8 cellular contexts compared by ENCODE assay signal in genomic region chr14:93648440-93649168, GRCh38.
A peak's percentile ranks its signal among the peaks of the same experiment; 100 is the strongest.
DNase-seq lines count a peak whose midpoint lies in the region; ATAC-seq, FAIRE-seq and TF ChIP-seq lines count a peak whose summit lies in the region.

No MANE protein-coding gene starts in this region.

- H3F3A ChIP-seq in GM23338 (replicated peaks; ENCODE audit: low read depth): no peaks in the 10 kb centered on the region

- H3K36me3 Mint-ChIP-seq in Calu3 (ENCODE audit: insufficient read depth, unreplicated experiment) (no peaks in the 10 kb centered on the region), GM23338 (ENCODE audit: low read depth) (no peaks in the 10 kb centered on the region), HFFc6 (ENCODE audit: low read depth) (no peaks in the 10 kb centered on the region)
- H3K36me3 Mint-ChIP-seq in natural killer cell treated with Interleukin-12 subunit alpha and Interleukin-12 subunit beta and Interleukin-15 and Interleukin-18, amount 100 ng/mL, for 72 hours: no peaks in the 10 kb centered on the region

- DNase-seq in Calu3 (peak; percentile 29), GM23338 (ENCODE audit: low spot score) (peak; percentile 77), RWPE1 (ENCODE audit: low spot score) (peak; percentile 34), globus pallidus (ENCODE audit: low spot score) (peak; percentile 7), HFFc6 (no peak), H54 (ENCODE audit: insufficient read length, low spot score) (no peak), NCI-H774 (lab: John Stamatoyannopoulos, UW) (no peak)
- no peak for DNase-seq in natural killer cell treated with Interleukin-12 subunit alpha and Interleukin-12 subunit beta and Interleukin-15 and Interleukin-18, amount 100 ng/mL, for 72 hours (ENCODE audit: low spot score)

- H3K27me3 Mint-ChIP-seq in Calu3 (ENCODE audit: unreplicated experiment): peaks cover 53% of the 10 kb centered on the region
- H3K27me3 Mint-ChIP-seq in GM23338 (ENCODE audit: insufficient read depth, low read depth, poor library complexity): peaks cover under 1% of the 10 kb centered on the region
- no peaks in the 10 kb centered on the region for H3K27me3 Mint-ChIP-seq in HFFc6 (ENCODE audit: insufficient read depth)
- peaks cover 22 to 43% of the 10 kb centered on the region in 2 donors for H3K27me3 Mint-ChIP-seq in natural killer cell treated with Interleukin-12 subunit alpha and Interleukin-12 subunit beta and Interleukin-15 and Interleukin-18, amount 100 ng/mL, for 72 hours

- no peak for FAIRE-seq in H54 (lab: Jason Lieb, UNC)

- BruUV-seq in Calu3 (replicated peaks; lab: Mats Ljungman, UMichigan): no TSS peak

- no peak overlapping the region for H3K27ac ChIP-seq in GM23338 (ENCODE audit: low read depth)
- H3K27ac ChIP-seq in RWPE1: no peak overlapping the region

- H3K4me3 ChIP-seq in GM23338: no peak overlapping the region

- TF ChIP-seq POLR2A in H54 (IDR thresholded peaks at IDR 0.05; ENCODE audit: low read depth, low read length): no peak

- ATAC-seq in GM23338: peak; percentile 98
- ATAC-seq in natural killer cell treated with Interleukin-12 subunit alpha and Interleukin-12 subunit beta and Interleukin-15 and Interleukin-18, amount 100 ng/mL, for 72 hours: no peak

- TF ChIP-seq CTCF in Calu3 (IDR thresholded peaks at IDR 0.05; ENCODE audit: unreplicated experiment) (no peak), GM23338 (conservative IDR thresholded peaks at IDR 0.05; ENCODE audit: low read depth in 2 of 2) (peak; percentile 60 to 86), RWPE1 (conservative IDR thresholded peaks at IDR 0.05; ENCODE audit: low read depth) (peak; percentile 37), HFFc6 (IDR thresholded peaks at IDR 0.05) (no peak)

- no peaks in the 10 kb centered on the region for H4K20me1 ChIP-seq in GM23338 (replicated peaks; ENCODE audit: insufficient read depth)

- CTCF ChIA-PET in Calu3 (lab: Charles Lee): interaction anchor here (1.0 to 1.5 kb wide), 2 partner anchors 255 to 258 kb away, joined by 3 to 6 read pairs; no protein-coding TSS in a partner anchor
- CTCF ChIA-PET in RWPE1 (lab: Yijun Ruan, JAX): interaction anchor here (0.5 to 0.6 kb wide), 3 partner anchors 171 to 237 kb away, joined by 3 to 4 read pairs (median 4); no protein-coding TSS in a partner anchor

- H3K9me3 Mint-ChIP-seq in Calu3 (ENCODE audit: low read depth, unreplicated experiment): no peaks in the 10 kb centered on the region
- H3K9me3 Mint-ChIP-seq in GM23338: no peaks in the 10 kb centered on the region
- peaks cover 27% of the 10 kb centered on the region for H3K9me3 Mint-ChIP-seq in HFFc6
- H3K9me3 Mint-ChIP-seq in natural killer cell treated with Interleukin-12 subunit alpha and Interleukin-12 subunit beta and Interleukin-15 and Interleukin-18, amount 100 ng/mL, for 72 hours: no peaks in the 10 kb centered on the region

- no peaks in the 10 kb centered on the region for H3K36me3 ChIP-seq in GM23338 (ENCODE audit: insufficient read depth)

- POLR2A ChIA-PET in RWPE1 (lab: Yijun Ruan, JAX; ENCODE audit: low non-redundant PET): no interaction called here

- no peak overlapping the region for H2AFZ ChIP-seq in GM23338

- H3K4me2 ChIP-seq in GM23338: no peak overlapping the region

- H3K27ac Mint-ChIP-seq in Calu3 (ENCODE audit: unreplicated experiment) (no peak overlapping the region), GM23338 (no peak overlapping the region), HFFc6 (no peak overlapping the region)
- no peak overlapping the region for H3K27ac Mint-ChIP-seq in natural killer cell treated with Interleukin-12 subunit alpha and Interleukin-12 subunit beta and Interleukin-15 and Interleukin-18, amount 100 ng/mL, for 72 hours

- no peaks in the 10 kb centered on the region for H3K27me3 ChIP-seq in GM23338 (ENCODE audit: insufficient read depth)

- H3K4me1 Mint-ChIP-seq in Calu3 (ENCODE audit: low read depth, unreplicated experiment): no peaks in the 10 kb centered on the region
- no peaks in the 10 kb centered on the region for H3K4me1 Mint-ChIP-seq in GM23338
- H3K4me1 Mint-ChIP-seq in HFFc6 (ENCODE audit: low read depth): no peaks in the 10 kb centered on the region
- H3K4me1 Mint-ChIP-seq in natural killer cell treated with Interleukin-12 subunit alpha and Interleukin-12 subunit beta and Interleukin-15 and Interleukin-18, amount 100 ng/mL, for 72 hours (ENCODE audit: low read depth in 2 of 2): no peaks in the 10 kb centered on the region

- intact Hi-C loops in Calu3 (cut with micrococcal nuclease; ENCODE audit: unreplicated experiment): no loop called here

- no peaks in the 10 kb centered on the region for H3K4me1 ChIP-seq in GM23338 (ENCODE audit: insufficient read depth)

- no peaks in the 10 kb centered on the region for H3K9me2 ChIP-seq in GM23338 (ENCODE audit: insufficient read depth)

- no peak overlapping the region for H3K4me3 Mint-ChIP-seq in Calu3 (ENCODE audit: low read depth, unreplicated experiment)
- no peak overlapping the region for H3K4me3 Mint-ChIP-seq in GM23338
- H3K4me3 Mint-ChIP-seq in HFFc6: no peak overlapping the region
- no peak overlapping the region for H3K4me3 Mint-ChIP-seq in natural killer cell treated with Interleukin-12 subunit alpha and Interleukin-12 subunit beta and Interleukin-15 and Interleukin-18, amount 100 ng/mL, for 72 hours

- H3K79me2 ChIP-seq in GM23338 (replicated peaks; ENCODE audit: insufficient read depth): no peaks in the 10 kb centered on the region

TF ChIP-seq in GM23338, 12 proteins besides CTCF, POLR2A, EP300 and RAD21 (continues in another document):
- TF ChIP-seq CREB1 (CRISPR knock-in tag; IDR thresholded peaks at IDR 0.05; ENCODE audit: low read depth) (no peak), STAT1 (IDR thresholded peaks at IDR 0.05; ENCODE audit: unreplicated experiment) (no peak), EZH2phosphoT487 (IDR thresholded peaks at IDR 0.05; ENCODE audit: unreplicated experiment) (no peak), EZH2 (IDR thresholded peaks at IDR 0.05; ENCODE audit: low read depth, unreplicated experiment) (no peak), ZNF114 (CRISPR knock-in tag; IDR thresholded peaks at IDR 0.05) (no peak), JUNB (IDR thresholded peaks at IDR 0.05; ENCODE audit: unreplicated experiment) (no peak), NANOG (IDR thresholded peaks at IDR 0.05; ENCODE audit: borderline replicate concordance) (no peak), ZNF331 (CRISPR knock-in tag; IDR thresholded peaks at IDR 0.05; ENCODE audit: low read depth) (no peak)
- TF ChIP-seq, protein P1, sequence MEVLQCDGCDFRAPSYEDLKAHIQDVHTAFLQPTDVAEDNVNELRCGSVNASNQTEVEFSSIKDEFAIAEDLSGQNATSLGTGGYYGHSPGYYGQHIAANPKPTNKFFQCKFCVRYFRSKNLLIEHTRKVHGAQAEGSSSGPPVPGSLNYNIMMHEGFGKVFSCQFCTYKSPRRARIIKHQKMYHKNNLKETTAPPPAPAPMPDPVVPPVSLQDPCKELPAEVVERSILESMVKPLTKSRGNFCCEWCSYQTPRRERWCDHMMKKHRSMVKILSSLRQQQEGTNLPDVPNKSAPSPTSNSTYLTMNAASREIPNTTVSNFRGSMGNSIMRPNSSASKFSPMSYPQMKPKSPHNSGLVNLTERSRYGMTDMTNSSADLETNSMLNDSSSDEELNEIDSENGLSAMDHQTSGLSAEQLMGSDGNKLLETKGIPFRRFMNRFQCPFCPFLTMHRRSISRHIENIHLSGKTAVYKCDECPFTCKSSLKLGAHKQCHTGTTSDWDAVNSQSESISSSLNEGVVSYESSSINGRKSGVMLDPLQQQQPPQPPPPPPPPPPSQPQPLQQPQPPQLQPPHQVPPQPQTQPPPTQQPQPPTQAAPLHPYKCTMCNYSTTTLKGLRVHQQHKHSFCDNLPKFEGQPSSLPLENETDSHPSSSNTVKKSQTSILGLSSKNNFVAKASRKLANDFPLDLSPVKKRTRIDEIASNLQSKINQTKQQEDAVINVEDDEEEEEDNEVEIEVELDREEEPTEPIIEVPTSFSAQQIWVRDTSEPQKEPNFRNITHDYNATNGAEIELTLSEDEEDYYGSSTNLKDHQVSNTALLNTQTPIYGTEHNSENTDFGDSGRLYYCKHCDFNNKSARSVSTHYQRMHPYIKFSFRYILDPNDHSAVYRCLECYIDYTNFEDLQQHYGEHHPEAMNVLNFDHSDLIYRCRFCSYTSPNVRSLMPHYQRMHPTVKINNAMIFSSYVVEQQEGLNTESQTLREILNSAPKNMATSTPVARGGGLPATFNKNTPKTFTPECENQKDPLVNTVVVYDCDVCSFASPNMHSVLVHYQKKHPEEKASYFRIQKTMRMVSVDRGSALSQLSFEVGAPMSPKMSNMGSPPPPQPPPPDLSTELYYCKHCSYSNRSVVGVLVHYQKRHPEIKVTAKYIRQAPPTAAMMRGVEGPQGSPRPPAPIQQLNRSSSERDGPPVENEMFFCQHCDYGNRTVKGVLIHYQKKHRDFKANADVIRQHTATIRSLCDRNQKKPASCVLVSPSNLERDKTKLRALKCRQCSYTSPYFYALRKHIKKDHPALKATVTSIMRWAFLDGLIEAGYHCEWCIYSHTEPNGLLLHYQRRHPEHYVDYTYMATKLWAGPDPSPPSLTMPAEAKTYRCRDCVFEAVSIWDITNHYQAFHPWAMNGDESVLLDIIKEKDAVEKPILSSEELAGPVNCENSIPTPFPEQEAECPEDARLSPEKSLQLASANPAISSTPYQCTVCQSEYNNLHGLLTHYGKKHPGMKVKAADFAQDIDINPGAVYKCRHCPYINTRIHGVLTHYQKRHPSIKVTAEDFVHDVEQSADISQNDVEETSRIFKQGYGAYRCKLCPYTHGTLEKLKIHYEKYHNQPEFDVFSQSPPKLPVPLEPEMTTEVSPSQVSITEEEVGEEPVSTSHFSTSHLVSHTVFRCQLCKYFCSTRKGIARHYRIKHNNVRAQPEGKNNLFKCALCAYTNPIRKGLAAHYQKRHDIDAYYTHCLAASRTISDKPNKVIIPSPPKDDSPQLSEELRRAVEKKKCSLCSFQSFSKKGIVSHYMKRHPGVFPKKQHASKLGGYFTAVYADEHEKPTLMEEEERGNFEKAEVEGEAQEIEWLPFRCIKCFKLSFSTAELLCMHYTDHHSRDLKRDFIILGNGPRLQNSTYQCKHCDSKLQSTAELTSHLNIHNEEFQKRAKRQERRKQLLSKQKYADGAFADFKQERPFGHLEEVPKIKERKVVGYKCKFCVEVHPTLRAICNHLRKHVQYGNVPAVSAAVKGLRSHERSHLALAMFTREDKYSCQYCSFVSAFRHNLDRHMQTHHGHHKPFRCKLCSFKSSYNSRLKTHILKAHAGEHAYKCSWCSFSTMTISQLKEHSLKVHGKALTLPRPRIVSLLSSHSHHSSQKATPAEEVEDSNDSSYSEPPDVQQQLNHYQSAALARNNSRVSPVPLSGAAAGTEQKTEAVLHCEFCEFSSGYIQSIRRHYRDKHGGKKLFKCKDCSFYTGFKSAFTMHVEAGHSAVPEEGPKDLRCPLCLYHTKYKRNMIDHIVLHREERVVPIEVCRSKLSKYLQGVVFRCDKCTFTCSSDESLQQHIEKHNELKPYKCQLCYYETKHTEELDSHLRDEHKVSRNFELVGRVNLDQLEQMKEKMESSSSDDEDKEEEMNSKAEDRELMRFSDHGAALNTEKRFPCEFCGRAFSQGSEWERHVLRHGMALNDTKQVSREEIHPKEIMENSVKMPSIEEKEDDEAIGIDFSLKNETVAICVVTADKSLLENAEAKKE (CRISPR knock-in tag; IDR thresholded peaks at IDR 0.05): no peak

Comparison
In these comparisons a context has a peak if more than half of its experiments do, and no peak if none do; other contexts are left out.
1. DNase-seq: peak in Calu3 (single experiment), GM23338 (single experiment), RWPE1 (single experiment) and globus pallidus (single experiment); none in HFFc6 (single experiment), H54 (single experiment), natural killer cell treated with Interleukin-12 subunit alpha and Interleukin-12 subunit beta and Interleukin-15 and Interleukin-18, amount 100 ng/mL, for 72 hours (single experiment) and NCI-H774 (single experiment).
2. CTCF ChIP-seq: peak in GM23338 (2 of 2) and RWPE1 (single experiment); none in Calu3 (single experiment) and HFFc6 (single experiment).